ENCODE assay signal across 10 cellular contexts in the genomic region with DNA sequence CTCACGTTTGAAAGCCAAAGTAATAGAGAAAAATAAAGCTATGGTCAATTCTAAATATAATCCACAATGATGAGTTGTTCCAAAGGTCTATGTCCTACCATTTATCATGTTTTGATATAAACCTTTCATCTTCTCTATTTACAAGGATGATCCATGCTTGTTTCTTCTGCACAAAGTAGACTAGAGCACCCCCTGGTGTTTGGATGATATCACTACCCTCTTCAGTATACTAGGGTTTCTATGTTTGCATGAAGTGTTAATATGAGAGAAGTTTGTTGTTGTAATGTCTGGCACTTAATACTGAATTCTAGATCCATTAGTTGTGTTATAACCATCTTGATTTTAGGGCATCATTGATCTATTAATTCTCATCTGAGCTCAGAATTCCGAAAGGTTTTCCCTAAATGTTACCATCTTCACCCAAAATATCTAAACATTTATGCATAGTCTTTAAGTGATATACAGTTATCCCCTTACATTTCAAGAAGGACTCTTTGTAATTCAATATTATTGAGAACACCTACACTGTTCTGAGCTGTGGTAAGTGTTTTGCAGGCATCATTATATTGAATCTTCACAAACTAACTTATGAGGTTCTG. TPM values are rescaled to one million over a fixed set of nuclear protein-coding genes. Genes with fewer than 3 reads are reported as not detected.
A peak's percentile ranks its signal among the peaks of the same experiment; 100 is the strongest.
DNase-seq lines count a peak whose midpoint lies in the region; ATAC-seq and TF ChIP-seq lines count a peak whose summit lies in the region.
"Had no signal": no experiment of that assay in that cellular context is flagged by ENCODE, and none has a peak within 500 bp of the region (broad histone marks: within the 10 kb centered on the region; RNA-seq: fewer than 3 reads in every experiment).

No MANE protein-coding gene starts in this region.

- H3K4me1 Mint-ChIP-seq in stimulated activated effector memory CD8-positive, alpha-beta T cell treated with anti-CD3 and anti-CD28 coated beads, Interleukin-12 subunit alpha, Interleukin-12 subunit beta, amount 100 ng/mL, for 72 hours = no peaks in the 10 kb centered on the region
- H3K4me1 Mint-ChIP-seq: activated B cell treated with CpG ODN at 0.5 μM for 24 hours had no signal

- H3K36me3 Mint-ChIP-seq in stimulated activated effector memory CD8-positive, alpha-beta T cell treated with anti-CD3 and anti-CD28 coated beads, Interleukin-12 subunit alpha, Interleukin-12 subunit beta, amount 100 ng/mL, for 72 hours = no peaks in the 10 kb centered on the region

- no peak overlapping the region for H3K27ac ChIP-seq in SJCRH30
- H3K27ac ChIP-seq: neutrophil had no signal

- TF ChIP-seq CTCF in LNCaP clone FGC (IDR thresholded peaks at IDR 0.05; ENCODE audit: control insufficient read depth, extremely low read depth, insufficient read depth) = peak; percentile 61

- peaks cover 5% of the 10 kb centered on the region for H3K9me3 Mint-ChIP-seq in stimulated activated effector memory CD8-positive, alpha-beta T cell treated with anti-CD3 and anti-CD28 coated beads, Interleukin-12 subunit alpha, Interleukin-12 subunit beta, amount 100 ng/mL, for 72 hours
- H3K9me3 Mint-ChIP-seq: activated B cell treated with CpG ODN at 0.5 μM for 24 hours had no signal

- H3K4me1 ChIP-seq in SJCRH30 = no peaks in the 10 kb centered on the region

- H3K36me3 ChIP-seq in SJCRH30 = no peaks in the 10 kb centered on the region
- H3K36me3 ChIP-seq: neutrophil had no signal

- no peaks in the 10 kb centered on the region for H3K9me3 ChIP-seq in SJCRH30 (replicated peaks)
- H3K9me3 ChIP-seq: neutrophil had no signal

- no peaks in the 10 kb centered on the region for H3K27me3 ChIP-seq in SJCRH30
- H3K27me3 ChIP-seq: neutrophil had no signal

- TF ChIP-seq POLR2A in GM18505 (IDR thresholded peaks at IDR 0.05; ENCODE audit: borderline replicate concordance, extremely low read depth, insufficient read depth, insufficient read length) = no peak

- H3K27ac Mint-ChIP-seq in stimulated activated effector memory CD8-positive, alpha-beta T cell treated with anti-CD3 and anti-CD28 coated beads, Interleukin-12 subunit alpha, Interleukin-12 subunit beta, amount 100 ng/mL, for 72 hours = no peak overlapping the region
- H3K27ac Mint-ChIP-seq: activated B cell treated with CpG ODN at 0.5 μM for 24 hours had no signal

- peak; percentile 36 for DNase-seq in LNCaP clone FGC (ENCODE audit: low read depth)
- peak; percentile 31 to 66 for DNase-seq in SJCRH30
- DNase-seq in globus pallidus (ENCODE audit: low spot score) = peak; percentile 20
- no peak for DNase-seq in GM19240 (ENCODE audit: insufficient read length, low spot score)
- no peak for DNase-seq in stimulated activated effector memory CD8-positive, alpha-beta T cell treated with anti-CD3 and anti-CD28 coated beads, Interleukin-12 subunit alpha, Interleukin-12 subunit beta, amount 100 ng/mL, for 72 hours (ENCODE audit: low spot score in 2 of 2)
- no peak for DNase-seq in ureter (ENCODE audit: low spot score)
- DNase-seq: activated B cell treated with CpG ODN at 0.5 μM for 24 hours had no signal

- H3K4me3 ChIP-seq in LNCaP clone FGC (ENCODE audit: low read depth, low read length) (no peak overlapping the region), SJCRH30 (no peak overlapping the region)

- peak; percentile 74 for ATAC-seq in GM18505 (IDR thresholded peaks at IDR 0.05; ENCODE audit: unreplicated experiment)
- no peak for ATAC-seq in stimulated activated effector memory CD8-positive, alpha-beta T cell treated with anti-CD3 and anti-CD28 coated beads, Interleukin-12 subunit alpha, Interleukin-12 subunit beta, amount 100 ng/mL, for 72 hours
- no peak for ATAC-seq in HG03571 (IDR thresholded peaks at IDR 0.05; ENCODE audit: unreplicated experiment)

- H3K4me3 Mint-ChIP-seq in stimulated activated effector memory CD8-positive, alpha-beta T cell treated with anti-CD3 and anti-CD28 coated beads, Interleukin-12 subunit alpha, Interleukin-12 subunit beta, amount 100 ng/mL, for 72 hours = no peak overlapping the region
- H3K4me3 Mint-ChIP-seq: activated B cell treated with CpG ODN at 0.5 μM for 24 hours had no signal

RNA-seq across cellular contexts. Expression of a gene that starts 21.1 kb away (rescaled TPM):
- not detected in 2 replicates for total RNA-seq in SJCRH30 (2014; rRNA removed; shearing (Covaris generic))
- 1.8 TPM for total RNA-seq in ureter
- total RNA-seq: activated B cell treated with CpG ODN at 0.5 μM for 24 hours had no signal

RNA-seq across cellular contexts. Expression of a gene that starts 28.2 kb away (rescaled TPM):
- not detected in 2 replicates for total RNA-seq in SJCRH30 (2014; rRNA removed; shearing (Covaris generic))
- not detected for total RNA-seq in ureter
- total RNA-seq: activated B cell treated with CpG ODN at 0.5 μM for 24 hours had no signal

Comparison
In these comparisons a context has a peak if more than half of its experiments do, and no peak if none do; other contexts are left out.
1. DNase-seq: peak in LNCaP clone FGC (single experiment), SJCRH30 (2 of 2) and globus pallidus (single experiment); none in GM19240 (single experiment), stimulated activated effector memory CD8-positive, alpha-beta T cell treated with anti-CD3 and anti-CD28 coated beads, Interleukin-12 subunit alpha, Interleukin-12 subunit beta, amount 100 ng/mL, for 72 hours (0 of 2) and ureter (single experiment).